1 cellular context compared by ENCODE assay signal in genomic region chr10:6706725-6707124, GRCh38.
TF ChIP-seq lines count a peak whose summit lies in the region.

No MANE protein-coding gene starts in this region.

TF ChIP-seq in HepG2, 621 proteins besides CTCF, POLR2A, EP300 and RAD21 (continued from another document):
- TF ChIP-seq NRL (CRISPR knock-in tag; IDR thresholded peaks at IDR 0.05; ENCODE audit: borderline replicate concordance) (no peak), PAWR (CRISPR knock-in tag; IDR thresholded peaks at IDR 0.05; ENCODE audit: borderline replicate concordance) (no peak), HNF4G (IDR thresholded peaks at IDR 0.05; ENCODE audit: borderline replicate concordance, low read depth, low read length) (peak; percentile 52), HNF4G (CRISPR knock-in tag; IDR thresholded peaks at IDR 0.05; ENCODE audit: borderline replicate concordance, low read depth) (no peak), ZNF317 (CRISPR knock-in tag; IDR thresholded peaks at IDR 0.05) (no peak), FOXO1 (CRISPR knock-in tag; IDR thresholded peaks at IDR 0.05) (no peak), AHDC1 (CRISPR knock-in tag; IDR thresholded peaks at IDR 0.05; ENCODE audit: borderline replicate concordance) (peak; percentile 24; the same call in 1 of the 2 replicates), ZIK1 (CRISPR knock-in tag; IDR thresholded peaks at IDR 0.05; ENCODE audit: borderline replicate concordance, low read depth) (no peak), NR2F6 (IDR thresholded peaks at IDR 0.05) (peak; percentile 40), NR2F6 (CRISPR knock-in tag; IDR thresholded peaks at IDR 0.05) (no peak), NR2F2 (IDR thresholded peaks at IDR 0.05; ENCODE audit: borderline replicate concordance, low read depth) (peak; percentile 51; the same call in 1 of the 2 replicates), NR1H2 (CRISPR knock-in tag; IDR thresholded peaks at IDR 0.05; ENCODE audit: borderline replicate concordance, low read depth) (no peak), TEAD3 (CRISPR knock-in tag; optimal IDR thresholded peaks at IDR 0.05; ENCODE audit: borderline replicate concordance) (no peak), ZNF816 (CRISPR knock-in tag; IDR thresholded peaks at IDR 0.05; ENCODE audit: borderline replicate concordance) (no peak), HNF4A (CRISPR knock-in tag; IDR thresholded peaks at IDR 0.05) (peak; percentile 76), ZNF678 (CRISPR knock-in tag; IDR thresholded peaks at IDR 0.05) (no peak)
